8 cellular contexts compared by ENCODE assay signal in genomic region chr5:143142596-143143435, GRCh38.
DNase-seq lines count a peak whose midpoint lies in the region; ATAC-seq and TF ChIP-seq lines count a peak whose summit lies in the region.

No MANE protein-coding gene starts in this region.

- DNase-seq in NCI-H1694 (lab: John Stamatoyannopoulos, UW) (peak; percentile 84), adipocyte (ENCODE audit: low read depth) (peak; percentile 39), right atrium auricular region (ENCODE audit: low spot score) (peak; percentile 80)
- DNase-seq in naive thymus-derived CD8-positive, alpha-beta T cell, result no peak

- no peaks in the 10 kb centered on the region for H3K9me3 Mint-ChIP-seq in naive thymus-derived CD8-positive, alpha-beta T cell

- H3K4me1 ChIP-seq in adipocyte (ENCODE audit: control insufficient read depth, insufficient read depth, low read length), result peaks cover 55% of the 10 kb centered on the region
- H3K4me1 ChIP-seq in right atrium auricular region, result peaks cover 0 to 38% of the 10 kb centered on the region in 2 donors

- H3K27me3 Mint-ChIP-seq in naive thymus-derived CD8-positive, alpha-beta T cell, result no peaks in the 10 kb centered on the region

- no peaks in the 10 kb centered on the region for H3K9me3 ChIP-seq in adipocyte (ENCODE audit: control insufficient read depth, low read length)
- H3K9me3 ChIP-seq in right atrium auricular region, result no peaks in the 10 kb centered on the region

- H3K36me3 ChIP-seq in adipocyte (ENCODE audit: control insufficient read depth, insufficient read depth, low read length, severe bottlenecking), result no peaks in the 10 kb centered on the region
- peaks cover 7% of the 10 kb centered on the region for H3K36me3 ChIP-seq in right atrium auricular region

- H3K36me3 Mint-ChIP-seq in naive thymus-derived CD8-positive, alpha-beta T cell, result peaks cover 4 to 50% (median 22%) of the 10 kb centered on the region in 3 donors

- POLR2A ChIA-PET in naive thymus-derived CD8-positive, alpha-beta T cell (lab: Charles Lee), result no interaction called here

- H3K27ac ChIP-seq in right atrium auricular region (peak overlapping the region; percentile 25 to 39), temporal lobe (ENCODE audit: low read depth, low read length) (peak overlapping the region; percentile 38)

- H3K4me3 ChIP-seq in adipocyte (ENCODE audit: low read length) (peak overlapping the region; percentile 37), right atrium auricular region (no peak overlapping the region)

- peaks cover 0 to 5% (median 0%) of the 10 kb centered on the region in 4 donors for H3K4me1 Mint-ChIP-seq in naive thymus-derived CD8-positive, alpha-beta T cell

- no peak overlapping the region for H3K4me3 Mint-ChIP-seq in naive thymus-derived CD8-positive, alpha-beta T cell

- no peaks in the 10 kb centered on the region for H3K27me3 ChIP-seq in adipocyte (replicated peaks; ENCODE audit: control insufficient read depth, insufficient read depth, low read length)
- no peaks in the 10 kb centered on the region for H3K27me3 ChIP-seq in right atrium auricular region

- peak overlapping the region in 1 of 10 donors; percentile 15 for H3K27ac Mint-ChIP-seq in naive thymus-derived CD8-positive, alpha-beta T cell

- peak overlapping the region; percentile 69 for H3K9ac ChIP-seq in adipocyte (ENCODE audit: low read length)

- TF ChIP-seq CTCF in right atrium auricular region (IDR thresholded peaks at IDR 0.05), result no peak

- no peak for ATAC-seq in naive thymus-derived CD8-positive, alpha-beta T cell
- ATAC-seq in HG03457 (IDR thresholded peaks at IDR 0.05; ENCODE audit: unreplicated experiment) (no peak), GM21717 (IDR thresholded peaks at IDR 0.05; ENCODE audit: unreplicated experiment) (no peak), HG03095 (IDR thresholded peaks at IDR 0.05; ENCODE audit: unreplicated experiment) (no peak)

Comparison
In these comparisons a context has a peak if more than half of its experiments do, and no peak if none do; other contexts are left out.
1. DNase-seq: peak in NCI-H1694 (single experiment), adipocyte (single experiment) and right atrium auricular region (single experiment); none in naive thymus-derived CD8-positive, alpha-beta T cell (0 of 10).